In genomic region chr18:13454363-13455150, GRCh38 we compare ENCODE assay signal across 17 cellular contexts.
"Had no signal": no experiment of that assay in that cellular context is flagged by ENCODE, and none has a peak within 500 bp of the region (broad histone marks: within the 10 kb centered on the region; RNA-seq: fewer than 3 reads in every experiment).

No MANE protein-coding gene starts in this region.

- DNase-seq: activated CD4-positive, alpha-beta T cell treated with anti-CD3 and anti-CD28 coated beads, Interleukin-2, amount 10 ng/mL, durations not matched to agents 7 days and 5 days; activated CD4-positive, CD25-positive, alpha-beta regulatory T cell; activated CD8-positive, alpha-beta memory T cell treated with anti-CD3 and anti-CD28 coated beads for 24 hours; activated gamma-delta T cell; central memory CD4-positive, alpha-beta T cell; effector memory CD8-positive, alpha-beta T cell; kidney glomerular epithelial cell; lower lobe of right lung; midbrain; retina; T-cell; thyroid gland had no signal

- H3K27me3 ChIP-seq: gastroesophageal sphincter, hepatocyte, thyroid gland, vagina had no signal

- H3K4me3 ChIP-seq: gastroesophageal sphincter, hepatocyte, lower lobe of right lung, skin epidermis, thyroid gland, vagina had no signal

- H3K4me3 Mint-ChIP-seq: activated CD4-positive, alpha-beta T cell treated with anti-CD3 and anti-CD28 coated beads, Interleukin-2, amount 10 ng/mL, durations not matched to agents 7 days and 5 days; dendritic cell treated with granulocyte-macrophage colony-stimulating factor and Interleukin-4, amounts not matched to agents 40 ng/mL and 50 ng/mL, for 4 days; effector memory CD8-positive, alpha-beta T cell had no signal

- H3K27me3 Mint-ChIP-seq: activated CD4-positive, alpha-beta T cell treated with anti-CD3 and anti-CD28 coated beads, Interleukin-2, amount 10 ng/mL, durations not matched to agents 7 days and 5 days; dendritic cell treated with granulocyte-macrophage colony-stimulating factor and Interleukin-4, amounts not matched to agents 40 ng/mL and 50 ng/mL, for 4 days; T-cell had no signal

- H3K9me3 Mint-ChIP-seq: dendritic cell treated with granulocyte-macrophage colony-stimulating factor and Interleukin-4, amounts not matched to agents 40 ng/mL and 50 ng/mL, for 4 days; effector memory CD8-positive, alpha-beta T cell; T-cell had no signal

- H3K27ac ChIP-seq: gastroesophageal sphincter, hepatocyte, lower lobe of right lung, thyroid gland, vagina had no signal

- H3K36me3 ChIP-seq: gastroesophageal sphincter, lower lobe of right lung, thyroid gland, vagina had no signal

- H3K79me2 ChIP-seq: hepatocyte had no signal

- H3K4me2 ChIP-seq: hepatocyte had no signal

- H3K27ac Mint-ChIP-seq: dendritic cell treated with granulocyte-macrophage colony-stimulating factor and Interleukin-4, amounts not matched to agents 40 ng/mL and 50 ng/mL, for 4 days; T-cell had no signal

- H2AFZ ChIP-seq: hepatocyte had no signal

- H3K9me3 ChIP-seq: lower lobe of right lung, thyroid gland, vagina had no signal
